8 cellular contexts compared by ENCODE assay signal in genomic region chr2:177147093-177147694, GRCh38.
DNase-seq lines count a peak whose midpoint lies in the region; ATAC-seq and TF ChIP-seq lines count a peak whose summit lies in the region.

No MANE protein-coding gene starts in this region.

- ATAC-seq in GM19372 (IDR thresholded peaks at IDR 0.05; ENCODE audit: low read depth, unreplicated experiment) (peak; percentile 49), naive B cell (ENCODE audit: low read depth in 2 of 2) (peak; percentile 37 to 43)
- peak; percentile 37 for ATAC-seq in effector memory CD8-positive, alpha-beta T cell (replicated peaks)

- no peaks in the 10 kb centered on the region; the same call in 1 of the 2 replicates for H3F3A ChIP-seq in PC-9 (ENCODE audit: insufficient read depth, low read depth)

- no TSS peak for BruUV-seq in PC-9 (replicated peaks; lab: Mats Ljungman, UMichigan)

- H3K36me3 Mint-ChIP-seq in effector memory CD8-positive, alpha-beta T cell (ENCODE audit: insufficient read depth): peaks cover 2% of the 10 kb centered on the region
- no peaks in the 10 kb centered on the region for H3K36me3 Mint-ChIP-seq in naive B cell

- H3K4me3 ChIP-seq in PC-9: no peak overlapping the region

- no peak overlapping the region for H3K4me3 Mint-ChIP-seq in effector memory CD8-positive, alpha-beta T cell
- peak overlapping the region in 4 of 8 donors; percentile 4 to 61 (median 38) for H3K4me3 Mint-ChIP-seq in naive B cell

- CTCF ChIA-PET in PC-9 (lab: Charles Lee): interaction anchor here (0.6 to 2.4 kb wide), 4 partner anchors 9 to 1815 kb away, joined by 3 to 8 read pairs (median 5); no protein-coding TSS in a partner anchor

- H3K4me1 Mint-ChIP-seq in effector memory CD8-positive, alpha-beta T cell (ENCODE audit: low read depth in 2 of 2): peaks cover 6 to 12% of the 10 kb centered on the region in 2 donors
- H3K4me1 Mint-ChIP-seq in naive B cell: peaks cover 6 to 16% (median 7%) of the 10 kb centered on the region in 3 donors

- H3K36me3 ChIP-seq in PC-9 (ENCODE audit: low read depth): no peaks in the 10 kb centered on the region

- no peaks in the 10 kb centered on the region for H4K20me1 ChIP-seq in PC-9 (ENCODE audit: insufficient read depth)

- POLR2A ChIA-PET in PC-9 (lab: Charles Lee; ENCODE audit: unreplicated experiment): interaction anchor here (0.5 kb wide), 1 partner anchor 1006 kb away, joined by 3 read pairs; no protein-coding TSS in a partner anchor

- H3K9me2 ChIP-seq in PC-9 (ENCODE audit: insufficient read depth): peaks cover 3% of the 10 kb centered on the region; the same call in 1 of the 2 replicates

- no peak overlapping the region for H2AFZ ChIP-seq in PC-9

- H3K9me3 Mint-ChIP-seq in effector memory CD8-positive, alpha-beta T cell: no peaks in the 10 kb centered on the region
- no peaks in the 10 kb centered on the region for H3K9me3 Mint-ChIP-seq in naive B cell

- TF ChIP-seq CTCF in LNCAP (IDR thresholded peaks at IDR 0.05) (peak; percentile 52), PC-9 (conservative IDR thresholded peaks at IDR 0.05) (peak; percentile 91)

- H3K9me3 ChIP-seq in PC-9 (ENCODE audit: insufficient read depth, low read depth): no peaks in the 10 kb centered on the region

- no peak overlapping the region for H3K4me2 ChIP-seq in PC-9

- H3K27me3 ChIP-seq in PC-9 (ENCODE audit: insufficient read depth, low read depth): peaks cover 13% of the 10 kb centered on the region

- no peak overlapping the region for H3K27ac Mint-ChIP-seq in effector memory CD8-positive, alpha-beta T cell
- H3K27ac Mint-ChIP-seq in naive B cell: no peak overlapping the region

- DNase-seq in DMS53 treated with DMSO at 0.1 percent for 48 hours (lab: John Stamatoyannopoulos, UW; ENCODE audit: unreplicated experiment) (peak; percentile 85), PC-9 (peak in 1 of 2 experiments; percentile 57), naive B cell (peak; percentile 39), hepatic stellate cell (ENCODE audit: low spot score) (no peak), putamen (ENCODE audit: low spot score) (no peak)
- peak in 2 of 3 experiments; percentile 36 to 46 for DNase-seq in effector memory CD8-positive, alpha-beta T cell

- intact Hi-C loops in PC-9 (cut with micrococcal nuclease; ENCODE audit: unreplicated experiment): loop anchor here (2.0 to 10.0 kb wide), 9 partner anchors 185 to 1895 kb away; no protein-coding TSS in a partner anchor

- H3K27me3 Mint-ChIP-seq in effector memory CD8-positive, alpha-beta T cell: peaks cover 19 to 37% of the 10 kb centered on the region in 2 donors
- H3K27me3 Mint-ChIP-seq in naive B cell: peaks cover 19 to 28% (median 26%) of the 10 kb centered on the region in 3 donors

- no peaks in the 10 kb centered on the region for H3K79me2 ChIP-seq in PC-9 (ENCODE audit: low read depth)

- H3K4me1 ChIP-seq in PC-9 (replicated peaks; ENCODE audit: insufficient read depth): peaks cover 8% of the 10 kb centered on the region

- no peak overlapping the region for H3K27ac ChIP-seq in PC-9

Comparison
In these comparisons a context has a peak if more than half of its experiments do, and no peak if none do; other contexts are left out.
1. DNase-seq: peak in DMS53 treated with DMSO at 0.1 percent for 48 hours (single experiment), effector memory CD8-positive, alpha-beta T cell (2 of 3) and naive B cell (single experiment); none in hepatic stellate cell (single experiment) and putamen (single experiment).
2. Peak in every context shown above with its lines, with median percentiles within 50 percentile points of each other: ATAC-seq.